Comparison of ENCODE assay signal across 8 cellular contexts in the genomic region with DNA sequence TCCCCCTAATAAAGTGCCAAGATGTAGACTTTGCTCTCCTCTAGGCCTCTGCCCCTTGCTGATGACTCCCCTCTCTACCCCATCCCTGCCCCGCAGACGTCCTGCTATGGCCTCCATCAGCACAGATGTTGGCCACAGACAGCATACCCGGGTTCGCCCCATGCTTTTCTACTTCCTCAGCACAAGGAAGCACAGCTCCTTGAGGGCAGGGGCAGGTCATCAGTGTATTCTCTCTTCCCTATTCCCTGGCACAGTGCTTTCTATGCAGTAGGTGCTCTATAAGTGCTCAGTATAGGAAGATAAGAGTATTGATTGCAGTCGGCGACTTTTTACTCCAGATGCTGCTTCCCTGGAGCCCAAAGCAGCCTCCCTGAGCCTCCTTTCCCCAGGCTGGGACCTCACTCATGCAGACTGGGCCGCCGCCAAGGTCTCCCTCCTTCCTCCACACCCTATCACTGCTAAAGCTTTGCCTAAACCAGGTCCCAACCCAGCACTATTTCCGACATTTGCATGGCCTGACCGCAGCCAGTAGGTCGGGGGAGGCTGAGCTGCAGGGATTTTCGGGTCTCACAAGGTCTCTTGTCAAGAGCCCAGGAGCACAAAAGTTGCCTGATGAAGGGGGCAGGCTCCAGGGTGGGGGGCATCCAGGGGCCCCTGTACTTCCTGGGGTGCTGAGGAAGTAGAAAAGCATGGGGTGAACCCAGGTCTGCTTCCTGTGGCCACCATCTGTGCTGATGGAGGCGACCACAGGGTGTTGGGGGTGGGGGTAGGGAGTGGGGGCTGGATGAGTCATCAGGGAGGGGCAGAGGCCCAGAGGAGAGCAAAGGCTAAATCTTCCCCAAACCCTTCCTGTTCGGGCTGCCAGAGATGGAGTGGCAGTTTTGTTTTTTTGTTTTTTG. TPM values are rescaled to one million over a fixed set of nuclear protein-coding genes. Genes with fewer than 3 reads are reported as not detected.
DNase-seq lines count a peak whose midpoint lies in the region; ATAC-seq and TF ChIP-seq lines count a peak whose summit lies in the region.

No MANE protein-coding gene starts in this region.

- ATAC-seq in GM21576 (IDR thresholded peaks at IDR 0.05; ENCODE audit: unreplicated experiment), result peak; percentile 65

- H3K27ac Mint-ChIP-seq in IgD-negative memory B cell, result peak overlapping the region; percentile 94 to 99 (median 96)

- H3K4me3 ChIP-seq in fibroblast of pulmonary artery (replicated peaks; ENCODE audit: low read depth, low read length), result no peak overlapping the region

- H3K4me1 Mint-ChIP-seq in IgD-negative memory B cell, result peaks cover 47 to 63% (median 56%) of the 10 kb centered on the region in 3 donors

- no peaks in the 10 kb centered on the region for H3K9me3 Mint-ChIP-seq in IgD-negative memory B cell

- peak; percentile 91 for DNase-seq in GDM1 (lab: John Stamatoyannopoulos, UW)
- DNase-seq in activated CD4-positive, alpha-beta T cell treated with anti-CD3 and anti-CD28 coated beads for 48 hours, result peak; percentile 68
- DNase-seq in fibroblast of pulmonary artery (ENCODE audit: low read depth), result peak; percentile 44
- peak; percentile 42 for DNase-seq in stimulated activated CD8-positive, alpha-beta memory T cell treated with anti-CD3 and anti-CD28 coated beads, Interleukin-15, amount 100 ng/mL, for 1 hour (ENCODE audit: low read depth)
- no peak for DNase-seq in occipital lobe (lab: John Stamatoyannopoulos, UW)
- DNase-seq in kidney glomerular epithelial cell (lab: John Stamatoyannopoulos, UW), result no peak

- no peak for TF ChIP-seq CTCF in fibroblast of pulmonary artery (IDR thresholded peaks at IDR 0.05; ENCODE audit: low read length, missing control alignments)

- no peaks in the 10 kb centered on the region for H3K36me3 Mint-ChIP-seq in IgD-negative memory B cell

- no peaks in the 10 kb centered on the region for H3K27me3 Mint-ChIP-seq in IgD-negative memory B cell

- peak overlapping the region; percentile 68 to 95 (median 83) for H3K4me3 Mint-ChIP-seq in IgD-negative memory B cell

RNA-seq across cellular contexts. Expression of gene CALHM3, which starts 8.0 kb away (rescaled TPM):
- polyA plus RNA-seq in IgD-negative memory B cell, result not detected
- total RNA-seq in occipital lobe, result not detected

RNA-seq across cellular contexts. Expression of gene CALHM1, which starts 12.3 kb away (rescaled TPM):
- polyA plus RNA-seq in IgD-negative memory B cell, result 1.4 TPM
- total RNA-seq in occipital lobe, result not detected

RNA-seq across cellular contexts. Expression of gene CALHM2, which starts 18.8 kb away (rescaled TPM):
- polyA plus RNA-seq in IgD-negative memory B cell, result 35.0 TPM
- total RNA-seq in occipital lobe, result 3.1 TPM

RNA-seq across cellular contexts. Expression of gene NEURL1, which starts 22.5 kb away (rescaled TPM):
- 0.35 TPM for polyA plus RNA-seq in IgD-negative memory B cell
- total RNA-seq in occipital lobe, result 25.1 TPM

Comparison
In these comparisons a context has a peak if more than half of its experiments do, and no peak if none do; other contexts are left out.
1. DNase-seq: peak in GDM1 (single experiment), activated CD4-positive, alpha-beta T cell treated with anti-CD3 and anti-CD28 coated beads for 48 hours (single experiment), fibroblast of pulmonary artery (single experiment) and stimulated activated CD8-positive, alpha-beta memory T cell treated with anti-CD3 and anti-CD28 coated beads, Interleukin-15, amount 100 ng/mL, for 1 hour (single experiment); none in occipital lobe (single experiment) and kidney glomerular epithelial cell (single experiment).